Comparison of ENCODE assay signal across 30 cellular contexts in the genomic region with DNA sequence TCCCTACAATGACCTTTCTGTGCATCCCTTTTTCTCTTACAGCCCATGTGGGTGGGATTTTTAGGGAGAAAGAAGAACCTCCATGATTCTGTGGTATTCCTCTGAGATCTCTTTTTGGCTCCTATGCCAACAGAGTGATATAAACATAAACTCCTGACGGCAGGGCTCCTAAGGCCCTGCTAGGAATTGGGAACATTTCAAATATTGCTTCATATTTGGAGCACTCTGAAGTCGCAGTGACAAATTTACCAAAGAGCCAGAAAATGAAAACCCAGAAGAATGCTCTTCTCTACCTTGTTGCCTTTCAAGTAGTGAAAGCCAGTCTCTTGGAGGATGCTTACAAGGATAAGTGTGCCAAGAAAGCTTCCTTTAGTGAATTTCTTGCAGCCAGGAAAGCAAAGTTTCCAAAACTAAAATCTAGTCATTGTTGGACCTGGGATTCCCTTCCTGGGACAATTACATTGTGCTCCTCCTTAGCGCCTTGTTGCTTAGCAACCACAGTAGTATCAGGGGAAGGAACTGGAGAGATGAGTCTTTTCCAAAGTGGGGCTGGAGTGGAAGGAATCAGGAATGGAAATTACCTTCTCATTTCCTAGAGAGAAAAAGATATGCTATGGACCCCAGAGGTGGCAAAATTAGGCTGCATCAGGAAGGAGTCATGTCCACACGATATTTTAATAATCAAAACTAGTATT.
"Had no signal": no experiment of that assay in that cellular context is flagged by ENCODE, and none has a peak within 500 bp of the region (broad histone marks: within the 10 kb centered on the region; RNA-seq: fewer than 3 reads in every experiment).

No MANE protein-coding gene starts in this region.

- H3K27me3 Mint-ChIP-seq: stimulated activated memory B cell treated with anti-CD40 and anti-IgM and Interleukin-4, amounts not matched to agents 10 μg/mL and 1 μg/mL and 100 μg/mL, for 72 hours had no signal

- H3K9me3 ChIP-seq: lower lobe of right lung, ovary, prostate gland, stomach, thyroid gland, upper lobe of left lung, vagina had no signal

- H3K4me2 ChIP-seq: hepatocyte, smooth muscle cell had no signal

- H3K4me1 Mint-ChIP-seq: activated CD4-positive, alpha-beta T cell treated with anti-CD3 and anti-CD28 coated beads for 36 hours; central memory CD8-positive, alpha-beta T cell had no signal

- H3K36me3 ChIP-seq: lower lobe of right lung, ovary, prostate gland, stomach, thyroid gland, upper lobe of left lung, vagina had no signal

- H3K9me3 Mint-ChIP-seq: activated naive CD4-positive, alpha-beta T cell treated with anti-CD3 and anti-CD28 coated beads, Interleukin-2, amount 50 U/mL, for 72 hours; activated T-cell treated with anti-CD3 and anti-CD28 coated beads, Interleukin-2, amount 50 U/mL, for 72 hours; central memory CD8-positive, alpha-beta T cell; natural killer cell had no signal

- ATAC-seq: activated CD4-positive, alpha-beta T cell treated with anti-CD3 and anti-CD28 coated beads for 36 hours; activated naive CD4-positive, alpha-beta T cell treated with anti-CD3 and anti-CD28 coated beads, Interleukin-2, amount 50 U/mL, for 72 hours; activated T-cell treated with anti-CD3 and anti-CD28 coated beads, Interleukin-2, amount 50 U/mL, for 72 hours; lower lobe of right lung; natural killer cell; stimulated activated memory B cell treated with anti-CD40 and anti-IgM and Interleukin-4, amounts not matched to agents 10 μg/mL and 1 μg/mL and 100 μg/mL, for 72 hours had no signal

- H3K27ac ChIP-seq: epithelial cell of prostate, hepatocyte, lower lobe of right lung, ovary, prostate gland, stomach, thyroid gland, upper lobe of left lung, vagina had no signal

- H3K4me1 ChIP-seq: prostate gland, thyroid gland had no signal

- H2AFZ ChIP-seq: hepatocyte had no signal

- H3K27me3 ChIP-seq: hepatocyte, ovary, stomach, thyroid gland, upper lobe of left lung, vagina had no signal

- DNase-seq: activated CD4-positive, alpha-beta T cell treated with anti-CD3 and anti-CD28 coated beads for 36 hours; activated CD4-positive, alpha-beta T cell treated with anti-CD3 and anti-CD28 coated beads, Interleukin-2, amount 50 U/mL, for 4 hours; activated CD4-positive, CD25-positive, alpha-beta regulatory T cell; activated naive CD4-positive, alpha-beta T cell; activated T-cell treated with anti-CD3 and anti-CD28 coated beads for 4 hours; activated T-cell treated with anti-CD3 and anti-CD28 coated beads, Interleukin-2, amount 50 U/mL, for 72 hours; anterior cingulate cortex; dermis blood vessel endothelial cell; effector CD4-positive, alpha-beta T cell; glutamatergic neuron; islet precursor cell; lower lobe of right lung; mesenchymal stem cell; natural killer cell; ovary; retina; stimulated activated CD4-positive, alpha-beta T cell treated with anti-CD3 and anti-CD28 coated beads, Interleukin-1b, Interleukin-23, amount 100 ng/mL, for 48 hours; stimulated activated CD4-positive, alpha-beta T cell treated with anti-CD3 and anti-CD28 coated beads, Interleukin-4, amount 100 ng/mL, for 4 hours; stimulated activated CD8-positive, alpha-beta memory T cell treated with anti-CD3 and anti-CD28 coated beads, Interleukin-4, amount 100 ng/mL, for 48 hours; stomach; thyroid gland; upper lobe of left lung had no signal

- H3K27ac Mint-ChIP-seq: activated CD4-positive, alpha-beta T cell treated with anti-CD3 and anti-CD28 coated beads for 36 hours; activated naive CD4-positive, alpha-beta T cell treated with anti-CD3 and anti-CD28 coated beads, Interleukin-2, amount 50 U/mL, for 72 hours; activated T-cell treated with anti-CD3 and anti-CD28 coated beads, Interleukin-2, amount 50 U/mL, for 72 hours; natural killer cell; stimulated activated memory B cell treated with anti-CD40 and anti-IgM and Interleukin-4, amounts not matched to agents 10 μg/mL and 1 μg/mL and 100 μg/mL, for 72 hours had no signal

- H3K4me3 Mint-ChIP-seq: activated CD4-positive, alpha-beta T cell treated with anti-CD3 and anti-CD28 coated beads for 36 hours; activated T-cell treated with anti-CD3 and anti-CD28 coated beads, Interleukin-2, amount 50 U/mL, for 72 hours; central memory CD8-positive, alpha-beta T cell; natural killer cell; stimulated activated memory B cell treated with anti-CD40 and anti-IgM and Interleukin-4, amounts not matched to agents 10 μg/mL and 1 μg/mL and 100 μg/mL, for 72 hours had no signal

- H3K4me3 ChIP-seq: hepatocyte, lower lobe of right lung, ovary, prostate gland, smooth muscle cell, stomach, thyroid gland, upper lobe of left lung, vagina had no signal

- H3K36me3 Mint-ChIP-seq: activated naive CD4-positive, alpha-beta T cell treated with anti-CD3 and anti-CD28 coated beads, Interleukin-2, amount 50 U/mL, for 72 hours; natural killer cell had no signal
